In the genomic region with DNA sequence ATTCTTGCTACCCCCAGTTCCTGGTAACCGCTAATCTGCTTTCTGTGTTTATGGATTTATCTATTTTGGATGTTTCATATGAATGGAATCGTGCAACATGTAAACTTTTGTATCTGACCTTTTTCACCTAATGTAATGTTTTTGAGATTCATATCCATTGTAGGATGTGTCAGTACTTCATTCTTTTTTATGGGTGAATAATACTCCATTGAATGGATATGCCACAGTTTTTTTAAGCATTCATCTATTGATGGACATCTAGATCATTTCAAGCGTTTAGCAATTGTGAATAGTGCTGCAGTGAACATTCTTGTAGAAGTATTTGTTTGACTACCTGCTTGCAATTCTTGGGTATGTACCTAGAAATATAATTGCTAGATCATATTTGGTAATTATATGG, we compare ENCODE assay signal across 35 cellular contexts. TPM values are rescaled to one million over a fixed set of nuclear protein-coding genes. Genes with fewer than 3 reads are reported as not detected.
"Had no signal": no experiment of that assay in that cellular context is flagged by ENCODE, and none has a peak within 500 bp of the region (broad histone marks: within the 10 kb centered on the region; RNA-seq: fewer than 3 reads in every experiment).

No MANE protein-coding gene starts in this region.

- ATAC-seq: activated CD8-positive, alpha-beta T cell treated with anti-CD3 and anti-CD28 coated beads for 36 hours; activated naive CD4-positive, alpha-beta T cell treated with anti-CD3 and anti-CD28 coated beads, Interleukin-2, amount 50 U/mL, for 72 hours; activated T-cell treated with anti-CD3 and anti-CD28 coated beads, Interleukin-2, amount 50 U/mL, for 4 hours; activated T-cell treated with anti-CD3 and anti-CD28 coated beads, Interleukin-2, amount 50 U/mL, for 72 hours; activated T-helper 17 cell treated with anti-CD3 and anti-CD28 coated beads, Interleukin-2, amount 50 U/mL, for 72 hours; body of pancreas had no signal

- H3K4me3 Mint-ChIP-seq: activated B cell treated with CpG ODN at 0.5 μM for 24 hours; activated CD4-positive, alpha-beta memory T cell treated with anti-CD3 and anti-CD28 coated beads for 36 hours; activated CD4-positive, alpha-beta T cell treated with anti-CD3 and anti-CD28 coated beads, Interleukin-2, amount 10 ng/mL, durations not matched to agents 24 days and 14 days; activated CD8-positive, alpha-beta T cell treated with anti-CD3 and anti-CD28 coated beads for 36 hours; activated naive CD4-positive, alpha-beta T cell treated with anti-CD3 and anti-CD28 coated beads for 36 hours; activated naive CD8-positive, alpha-beta T cell treated with anti-CD3 and anti-CD28 coated beads for 36 hours; activated T-cell treated with anti-CD3 and anti-CD28 coated beads, Interleukin-2, amount 50 U/mL, for 4 hours; activated T-cell treated with anti-CD3 and anti-CD28 coated beads, Interleukin-2, amount 50 U/mL, for 72 hours; activated T-helper 1 cell treated with anti-CD3 and anti-CD28 coated beads, Interleukin-12 subunit alpha, Interleukin-12 subunit beta, Interleukin-2, Interleukin-4 antibody, amounts not matched to agents 30 ng/mL and 10 ng/mL and 1 ng/mL, durations not matched to agents 14 hours and 24 hours and 36 hours; activated T-helper 17 cell treated with anti-CD3 and anti-CD28 coated beads, Interleukin-2, amount 50 U/mL, for 72 hours; T-helper 1 cell treated with Interleukin-12 subunit alpha and Interleukin-12 subunit beta and Interleukin-4 antibody, amounts not matched to agents 30 μg/mL and 1 μg/mL, for 36 hours; T-helper 2 cell treated with Interferon-gamma antibody and Interleukin-4, amounts not matched to agents 5 μg/mL and 100 μg/mL, for 36 hours had no signal

- H3K27me3 Mint-ChIP-seq: activated B cell treated with CpG ODN at 0.5 μM for 24 hours; activated CD4-positive, alpha-beta memory T cell treated with anti-CD3 and anti-CD28 coated beads for 36 hours; activated CD4-positive, alpha-beta T cell treated with anti-CD3 and anti-CD28 coated beads, Interleukin-2, amount 10 ng/mL, durations not matched to agents 24 days and 14 days; activated CD8-positive, alpha-beta T cell treated with anti-CD3 and anti-CD28 coated beads for 36 hours; activated naive CD8-positive, alpha-beta T cell treated with anti-CD3 and anti-CD28 coated beads for 36 hours; activated T-helper 17 cell treated with anti-CD3 and anti-CD28 coated beads, Interleukin-2, amount 50 U/mL, for 72 hours had no signal

- H3K4me1 ChIP-seq: adrenal gland, body of pancreas, breast epithelium had no signal

- DNase-seq: activated B cell treated with CpG ODN at 0.5 μM for 24 hours; activated CD4-positive, alpha-beta memory T cell treated with anti-CD3 and anti-CD28 coated beads for 36 hours; activated CD4-positive, alpha-beta T cell treated with anti-CD3 and anti-CD28 coated beads for 4 hours; activated CD4-positive, alpha-beta T cell treated with anti-CD3 and anti-CD28 coated beads, Interleukin-2, amount 10 ng/mL, durations not matched to agents 24 days and 14 days; activated CD4-positive, alpha-beta T cell treated with anti-CD3 and anti-CD28 coated beads, Interleukin-2, amount 50 U/mL, for 1 hour; activated CD4-positive, alpha-beta T cell treated with anti-CD3 and anti-CD28 coated beads, Interleukin-2, amount 50 U/mL, for 4 hours; activated CD4-positive, CD25-positive, alpha-beta regulatory T cell treated with anti-CD3 and anti-CD28 coated beads, Interleukin-2, amount 50 U/mL, for 72 hours; activated CD8-positive, alpha-beta memory T cell treated with anti-CD3 and anti-CD28 coated beads, Interleukin-2, amount 50 U/mL, for 4 hours; activated CD8-positive, alpha-beta T cell treated with anti-CD3 and anti-CD28 coated beads for 36 hours; activated effector memory CD4-positive, alpha-beta T cell treated with anti-CD3 and anti-CD28 coated beads, Interleukin-2, amount 50 U/mL, for 16 hours; activated gamma-delta T cell treated with Interleukin-2 at 50 U/mL for 16 hours; activated naive CD4-positive, alpha-beta T cell; activated naive CD4-positive, alpha-beta T cell treated with anti-CD3 and anti-CD28 coated beads for 36 hours; activated naive CD4-positive, alpha-beta T cell treated with anti-CD3 and anti-CD28 coated beads, Interleukin-2, amount 50 U/mL, for 16 hours; activated naive CD8-positive, alpha-beta T cell treated with anti-CD3 and anti-CD28 coated beads for 36 hours; activated T-cell treated with anti-CD3 and anti-CD28 coated beads for 4 hours; activated T-cell treated with anti-CD3 and anti-CD28 coated beads, Interleukin-2, amount 50 U/mL, for 1 hour; activated T-cell treated with anti-CD3 and anti-CD28 coated beads, Interleukin-2, amount 50 U/mL, for 4 hours; activated T-cell treated with anti-CD3 and anti-CD28 coated beads, Interleukin-2, amount 50 U/mL, for 72 hours; adrenal gland; amniotic stem cell; aorta; body of pancreas; central memory CD4-positive, alpha-beta T cell; T-helper 2 cell; T-helper 9 cell had no signal

- H3K4me3 ChIP-seq: adrenal gland, body of pancreas, breast epithelium had no signal

- H3K4me1 Mint-ChIP-seq: activated B cell treated with CpG ODN at 0.5 μM for 24 hours; activated CD4-positive, alpha-beta T cell treated with anti-CD3 and anti-CD28 coated beads, Interleukin-2, amount 10 ng/mL, durations not matched to agents 24 days and 14 days; activated T-helper 17 cell treated with anti-CD3 and anti-CD28 coated beads, Interleukin-2, amount 50 U/mL, for 72 hours had no signal

- H3K27me3 ChIP-seq: adrenal gland, body of pancreas, brain microvascular endothelial cell, breast epithelium had no signal

- H3K27ac ChIP-seq: adrenal gland, body of pancreas, brain microvascular endothelial cell, breast epithelium, VCaP had no signal

- H3K27ac Mint-ChIP-seq: activated B cell treated with CpG ODN at 0.5 μM for 24 hours; activated CD4-positive, alpha-beta memory T cell treated with anti-CD3 and anti-CD28 coated beads for 36 hours; activated CD4-positive, alpha-beta T cell treated with anti-CD3 and anti-CD28 coated beads, Interleukin-2, amount 10 ng/mL, durations not matched to agents 24 days and 14 days; activated CD8-positive, alpha-beta T cell treated with anti-CD3 and anti-CD28 coated beads for 36 hours; activated naive CD4-positive, alpha-beta T cell treated with anti-CD3 and anti-CD28 coated beads for 36 hours; activated naive CD4-positive, alpha-beta T cell treated with anti-CD3 and anti-CD28 coated beads, Interleukin-2, amount 50 U/mL, for 72 hours; activated naive CD8-positive, alpha-beta T cell treated with anti-CD3 and anti-CD28 coated beads for 36 hours; activated T-cell treated with anti-CD3 and anti-CD28 coated beads, Interleukin-2, amount 50 U/mL, for 72 hours; activated T-helper 1 cell treated with anti-CD3 and anti-CD28 coated beads, Interleukin-12 subunit alpha, Interleukin-12 subunit beta, Interleukin-2, Interleukin-4 antibody, amounts not matched to agents 30 ng/mL and 10 ng/mL and 1 ng/mL, durations not matched to agents 14 hours and 24 hours and 36 hours; activated T-helper 17 cell treated with anti-CD3 and anti-CD28 coated beads, Interleukin-2, amount 50 U/mL, for 72 hours; T-helper 1 cell treated with Interleukin-12 subunit alpha and Interleukin-12 subunit beta and Interleukin-4 antibody, amounts not matched to agents 30 μg/mL and 1 μg/mL, for 36 hours; T-helper 2 cell treated with Interferon-gamma antibody and Interleukin-4, amounts not matched to agents 5 μg/mL and 100 μg/mL, for 36 hours had no signal

- H3K9me3 Mint-ChIP-seq: activated B cell treated with CpG ODN at 0.5 μM for 24 hours; activated naive CD4-positive, alpha-beta T cell treated with anti-CD3 and anti-CD28 coated beads, Interleukin-2, amount 50 U/mL, for 72 hours had no signal

- H3K9me3 ChIP-seq: adrenal gland, body of pancreas had no signal

RNA-seq across cellular contexts. Expression of gene NHLRC1, which starts 45.8 kb away (rescaled TPM):
- total RNA-seq: activated naive CD4-positive, alpha-beta T cell treated with anti-CD3 and anti-CD28 coated beads, Interleukin-2, amount 50 U/mL, for 72 hours; activated T-helper 17 cell treated with anti-CD3 and anti-CD28 coated beads, Interleukin-2, amount 50 U/mL, for 72 hours; astrocyte had no signal
